Comparison of ENCODE assay signal across 9 cellular contexts in the genomic region with DNA sequence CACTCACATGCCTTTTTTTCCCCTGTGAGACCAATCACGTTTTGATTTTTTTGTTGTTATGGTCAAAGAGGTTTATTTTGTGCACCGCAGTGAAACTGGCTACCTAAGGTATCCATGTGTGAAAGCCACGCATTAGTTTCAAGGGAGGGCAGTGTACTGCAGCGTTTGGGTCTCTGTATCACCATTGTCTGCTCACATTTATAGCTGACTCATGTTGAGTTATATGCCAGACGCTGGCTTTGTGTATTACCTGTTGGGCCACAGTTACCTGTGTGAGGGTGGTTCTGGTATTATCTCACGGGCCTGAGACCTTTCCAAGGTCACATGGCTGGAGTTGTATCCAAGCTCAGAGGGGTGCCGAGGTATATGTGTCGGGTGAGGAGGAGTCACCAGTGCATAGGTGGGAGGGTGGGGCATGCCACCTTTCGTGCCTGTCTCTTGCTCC.
DNase-seq lines count a peak whose midpoint lies in the region; ATAC-seq, FAIRE-seq and TF ChIP-seq lines count a peak whose summit lies in the region.
"Had no signal": no experiment of that assay in that cellular context is flagged by ENCODE, and none has a peak within 500 bp of the region (broad histone marks: within the 10 kb centered on the region; RNA-seq: fewer than 3 reads in every experiment).

No MANE protein-coding gene starts in this region.

- intact Hi-C loops in GM12878 (cut with micrococcal nuclease; ENCODE audit: unreplicated experiment), result no loop called here

- ATAC-seq in GM18870 (IDR thresholded peaks at IDR 0.05; ENCODE audit: unreplicated experiment), result peak; percentile 50
- peak; percentile 68 for ATAC-seq in HG02938 (IDR thresholded peaks at IDR 0.05; ENCODE audit: unreplicated experiment)
- peak; percentile 86 for ATAC-seq in GM12878
- ATAC-seq in GM19324 (IDR thresholded peaks at IDR 0.05; ENCODE audit: low FRiP score, unreplicated experiment), result no peak

- peaks cover 18% of the 10 kb centered on the region for H3K4me1 ChIP-seq in GM12878 (ENCODE audit: control insufficient read depth, insufficient read depth, low read length)
- H3K4me1 ChIP-seq in neural progenitor cell, result peaks cover 7% of the 10 kb centered on the region

- WGBS in GM12878 (ENCODE audit: insufficient coverage, insufficient replicate concordance, low lambda C conversion rate, missing lambda C conversion rate), result 25% methylated on average over 9 of the region's 9 CpGs

- H3F3A ChIP-seq in neural progenitor cell (ENCODE audit: low read depth), result peaks cover 5% of the 10 kb centered on the region

- no peak overlapping the region for H3K4me3 Mint-ChIP-seq in neural progenitor cell

- H3K79me2 ChIP-seq in GM12878 (ENCODE audit: control insufficient read depth, insufficient read depth, low read length) (no peaks in the 10 kb centered on the region), neural progenitor cell (ENCODE audit: low read depth) (no peaks in the 10 kb centered on the region)

- RAD21 ChIA-PET in GM12878 (lab: Charles Lee; ENCODE audit: unreplicated experiment), result interaction anchor here (1.3 to 1.5 kb wide), 3 partner anchors 21 to 98 kb away, joined by 3 to 4 read pairs (median 4); no protein-coding TSS in a partner anchor

- H3K36me3 ChIP-seq in GM12878 (ENCODE audit: control insufficient read depth in 2 of 2, insufficient read depth in 2 of 2, low read length in 1 of 2) (no peaks in the 10 kb centered on the region), neural progenitor cell (no peaks in the 10 kb centered on the region)

- H3K27ac ChIP-seq in GM12878 (ENCODE audit: control insufficient read depth, insufficient read depth) (0 out of 2 replicates have a peak overlapping the region, but pooled peaks have one; percentile 53), neural progenitor cell (no peak overlapping the region), coronary artery (peak overlapping the region in 1 of 2 donors; percentile 39)
- H3K27ac ChIP-seq: SK-N-MC had no signal

- H3K4me2 ChIP-seq in GM12878 (ENCODE audit: control insufficient read depth, insufficient read depth), result peak overlapping the region; percentile 54
- H3K4me2 ChIP-seq in neural progenitor cell, result no peak overlapping the region

- H3K27ac Mint-ChIP-seq in neural progenitor cell, result peak overlapping the region; percentile 9

- no TSS peak for BruUV-seq in GM12878 (replicated peaks; lab: Mats Ljungman, UMichigan)

- H3K27me3 ChIP-seq in GM12878 (replicated peaks in 1 of 2; ENCODE audit: control insufficient read depth in 2 of 2, insufficient read depth in 2 of 2, low read length in 1 of 2) (no peaks in the 10 kb centered on the region), neural progenitor cell (no peaks in the 10 kb centered on the region)

- peaks cover 28% of the 10 kb centered on the region for H3K4me1 Mint-ChIP-seq in neural progenitor cell

- H3K27me3 Mint-ChIP-seq in neural progenitor cell (ENCODE audit: insufficient read depth, low read depth), result peaks cover 6% of the 10 kb centered on the region

- DNase-seq in GM12878 (ENCODE audit: low read depth, low spot score) (no peak), neural progenitor cell (ENCODE audit: low spot score) (no peak), GM10248 (ENCODE audit: extremely low spot score) (no peak), KBM-7 (no peak), coronary artery (ENCODE audit: low spot score) (no peak)

- H3K36me3 Mint-ChIP-seq in neural progenitor cell, result no peaks in the 10 kb centered on the region

- no peak for TF ChIP-seq POLR2A in GM12878 (IDR thresholded peaks at IDR 0.05; ENCODE audit: low read depth, low read length)

- H4K20me1 ChIP-seq in GM12878 (ENCODE audit: control insufficient read depth, insufficient read depth) (no peaks in the 10 kb centered on the region), neural progenitor cell (ENCODE audit: low read depth) (no peaks in the 10 kb centered on the region)

- no peak for TF ChIP-seq CTCF in GM12878 (IDR thresholded peaks at IDR 0.05 in 2 of 3, conservative IDR thresholded peaks at IDR 0.05 in 1 of 3; ENCODE audit: control insufficient read depth in 2 of 3, extremely low read depth in 1 of 3, insufficient read depth in 1 of 3, low read depth in 3 of 3, low read length in 3 of 3)
- TF ChIP-seq CTCF in neural progenitor cell (IDR thresholded peaks at IDR 0.05), result no peak
- no peak for TF ChIP-seq CTCF in GM10248 (IDR thresholded peaks at IDR 0.05; ENCODE audit: control extremely low read depth, extremely low read depth, low read depth, missing control alignments)
- no peak for TF ChIP-seq CTCF in coronary artery (IDR thresholded peaks at IDR 0.05)

- H3K9me3 ChIP-seq in GM12878 (replicated peaks; ENCODE audit: control insufficient read depth, insufficient read depth, low read length) (no peaks in the 10 kb centered on the region), neural progenitor cell (ENCODE audit: low read depth) (no peaks in the 10 kb centered on the region)

- in situ Hi-C loops in GM12878 (cut with MboI) (no loop called here), KBM-7 (cut with MboI; ENCODE audit: low pct_unique_long_range_greater_than_20kb, low sequenced_read_pairs) (no loop called here)

- no peak overlapping the region for H3K4me3 ChIP-seq in GM12878
- no peak overlapping the region for H3K4me3 ChIP-seq in neural progenitor cell
- no peak overlapping the region for H3K4me3 ChIP-seq in coronary artery
- H3K4me3 ChIP-seq: SK-N-MC had no signal

- H2AFZ ChIP-seq in GM12878 (ENCODE audit: control insufficient read depth, low read depth, low read length) (peak overlapping the region; percentile 85), neural progenitor cell (replicated peaks) (no peak overlapping the region)

- CTCF ChIA-PET in GM12878 (lab: Yijun Ruan, JAX), result interaction anchor here (1.2 to 1.8 kb wide), 4 partner anchors 21 to 130 kb away, joined by 3 to 8 read pairs (median 6); no protein-coding TSS in a partner anchor
- CTCF ChIA-PET in GM10248 (lab: Yijun Ruan, JAX), result interaction anchor here (0.6 to 2.4 kb wide), 6 partner anchors 12 to 133 kb away, joined by 3 to 8 read pairs (median 4); no protein-coding TSS in a partner anchor

- TF ChIP-seq RAD21 in GM12878 (IDR thresholded peaks at IDR 0.05; ENCODE audit: insufficient read depth, low read depth, low read length), result no peak

- SMC1A ChIA-PET in GM12878 (lab: Charles Lee; ENCODE audit: uncharacterized antibody, unreplicated experiment), result interaction anchor here (1.4 kb wide), 1 partner anchor 21 kb away, joined by 7 read pairs; no protein-coding TSS in a partner anchor

- FAIRE-seq in GM12878 (lab: Jason Lieb, UNC), result no peak

- TF ChIP-seq EP300 in GM12878 (IDR thresholded peaks at IDR 0.05; ENCODE audit: borderline replicate concordance in 1 of 2, control insufficient read depth in 1 of 2, low read depth in 2 of 2, low read length in 2 of 2), result no peak

- POLR2A ChIA-PET in GM12878 (lab: Charles Lee) (no interaction called here), GM10248 (lab: Yijun Ruan, JAX) (no interaction called here)

- H3K9ac ChIP-seq in GM12878 (ENCODE audit: control insufficient read depth, insufficient read depth, low read length) (0 out of 2 replicates have a peak overlapping the region, but pooled peaks have one; percentile 22), neural progenitor cell (no peak overlapping the region)

- H3K9me3 Mint-ChIP-seq in neural progenitor cell, result no peaks in the 10 kb centered on the region

TF ChIP-seq in GM12878, 131 proteins besides CTCF, POLR2A, EP300 and RAD21:
- TF ChIP-seq BHLHE40 (IDR thresholded peaks at IDR 0.05; ENCODE audit: borderline replicate concordance in 1 of 2, low read depth in 2 of 2, low read length in 1 of 2) (peak; percentile 47 to 65; a peak in 2 of 4 replicates), DPF2 (IDR thresholded peaks at IDR 0.05) (no peak), RUNX3 (IDR thresholded peaks at IDR 0.05; ENCODE audit: low read length) (peak; percentile 36; the same call in 1 of the 2 replicates)
